In the genomic region with DNA sequence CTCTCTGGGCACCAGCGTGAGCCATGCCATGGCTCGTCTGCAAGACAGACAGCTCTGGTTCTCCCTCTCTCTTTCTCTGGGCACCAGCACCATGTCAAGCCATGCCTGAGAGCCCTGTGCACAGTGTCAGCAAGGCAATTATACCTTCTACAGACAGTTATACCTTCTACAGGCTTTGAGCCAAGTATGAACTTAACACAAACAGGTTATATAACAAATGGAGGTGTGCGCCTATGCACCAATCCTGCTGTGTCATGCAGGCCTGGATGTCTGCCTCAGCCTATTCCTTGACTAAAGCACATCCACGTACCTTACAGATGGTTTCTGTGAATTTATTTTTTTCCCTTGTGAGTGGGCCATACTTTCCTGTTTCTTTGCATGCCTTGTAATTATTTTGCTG, we compare ENCODE assay signal across 22 cellular contexts. TPM values are rescaled to one million over a fixed set of nuclear protein-coding genes. Genes with fewer than 3 reads are reported as not detected.
"Had no signal": no experiment of that assay in that cellular context is flagged by ENCODE, and none has a peak within 500 bp of the region (broad histone marks: within the 10 kb centered on the region; RNA-seq: fewer than 3 reads in every experiment).

No MANE protein-coding gene starts in this region.

- H3K36me3 ChIP-seq: Peyer's patch, SJSA1 had no signal

- H3K27ac ChIP-seq: PC-9, Peyer's patch, SJSA1, SK-N-MC had no signal

- H3K4me1 Mint-ChIP-seq: IgD-negative memory B cell had no signal

- DNase-seq: KBM-7, MV-4-11, NCI-H1048, NCI-H1105, NCI-H1417 treated with DMSO at 0.1 percent for 48 hours, NCI-H146, NCI-H1694 treated with DMSO at 0.1 percent for 48 hours, NCI-H1930, NCI-H2081, NCI-H2107, NCI-H2227 treated with DMSO at 0.1 percent for 48 hours, NCI-H524, NCI-H526 treated with DMSO at 0.1 percent for 48 hours, NCI-H774, PC-9, Peyer's patch, Right ventricle myocardium superior, RPMI8226, SIG-M5 had no signal

- H3K4me2 ChIP-seq: PC-9 had no signal

- H3K9me3 ChIP-seq: Peyer's patch, SJSA1 had no signal

- H3K4me3 ChIP-seq: PC-9, Peyer's patch, SJSA1, SK-N-MC had no signal

- H3K4me1 ChIP-seq: Peyer's patch, SJSA1 had no signal

- H3K27me3 ChIP-seq: Peyer's patch, SJSA1 had no signal

- H3K4me3 Mint-ChIP-seq: IgD-negative memory B cell had no signal

- H2AFZ ChIP-seq: PC-9 had no signal

RNA-seq across cellular contexts. Expression of gene FBXL2, which starts 5.9 kb away (rescaled TPM):
- polyA plus RNA-seq: IgD-negative memory B cell had no signal

RNA-seq across cellular contexts. Expression of gene SUSD5, which starts 52.7 kb away (rescaled TPM):
- polyA plus RNA-seq: IgD-negative memory B cell had no signal
